1 cellular context compared by ENCODE assay signal in the genomic region with DNA sequence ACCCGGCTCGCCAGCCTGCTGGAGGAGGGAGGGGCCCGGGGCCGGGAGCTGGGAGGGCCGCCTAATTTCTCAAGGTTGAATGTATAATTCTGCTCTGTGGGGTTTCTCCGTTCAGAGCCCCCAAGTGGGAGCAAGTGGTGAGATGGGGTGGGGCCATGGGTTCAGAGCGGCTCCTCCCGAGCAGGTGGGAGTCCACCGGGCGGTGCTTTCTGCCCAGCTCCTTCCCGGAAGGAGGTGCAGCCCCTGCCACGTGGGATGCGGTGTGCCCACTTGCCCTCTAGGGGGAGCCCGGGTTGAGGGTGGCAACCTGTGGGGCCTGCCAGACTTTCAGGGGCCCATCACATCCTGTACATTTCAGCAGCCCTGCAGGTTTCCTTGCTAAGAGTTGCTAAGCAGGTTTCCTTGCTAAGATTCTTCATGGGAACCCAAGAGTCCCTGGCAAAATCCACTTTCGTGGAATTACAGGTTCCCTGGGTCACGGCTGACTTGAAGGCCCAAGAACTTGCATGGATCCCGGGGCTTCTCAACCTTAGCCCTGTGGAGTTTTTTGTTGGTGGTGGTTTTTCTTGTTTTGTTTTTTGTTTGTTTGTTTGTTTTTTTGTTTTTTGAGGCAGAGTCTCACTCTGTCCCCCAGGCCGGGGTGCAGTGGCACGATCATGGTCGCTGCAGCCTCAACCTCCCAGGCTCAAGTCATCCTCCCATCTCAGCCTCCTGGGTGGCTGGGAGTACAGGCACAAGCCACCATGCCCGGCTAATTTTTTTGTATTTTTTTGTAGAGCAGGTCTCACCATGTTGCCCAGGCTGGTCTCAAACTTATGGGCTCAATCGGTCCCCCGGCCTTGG.
TF ChIP-seq lines count a peak whose summit lies in the region.

No MANE protein-coding gene starts in this region.

TF ChIP-seq in K562, 482 proteins besides CTCF, POLR2A, EP300 and RAD21 (continued from another document):
- no peak for TF ChIP-seq PRMT5 (CRISPR knock-in tag; IDR thresholded peaks at IDR 0.05)
- TF ChIP-seq ESRRA (IDR thresholded peaks at IDR 0.05; ENCODE audit: borderline replicate concordance, low read depth): peak; percentile 43; the same call in 1 of the 2 replicates
- TF ChIP-seq RUNX1 (IDR thresholded peaks at IDR 0.05; ENCODE audit: low read depth): no peak
- TF ChIP-seq, protein P1, sequence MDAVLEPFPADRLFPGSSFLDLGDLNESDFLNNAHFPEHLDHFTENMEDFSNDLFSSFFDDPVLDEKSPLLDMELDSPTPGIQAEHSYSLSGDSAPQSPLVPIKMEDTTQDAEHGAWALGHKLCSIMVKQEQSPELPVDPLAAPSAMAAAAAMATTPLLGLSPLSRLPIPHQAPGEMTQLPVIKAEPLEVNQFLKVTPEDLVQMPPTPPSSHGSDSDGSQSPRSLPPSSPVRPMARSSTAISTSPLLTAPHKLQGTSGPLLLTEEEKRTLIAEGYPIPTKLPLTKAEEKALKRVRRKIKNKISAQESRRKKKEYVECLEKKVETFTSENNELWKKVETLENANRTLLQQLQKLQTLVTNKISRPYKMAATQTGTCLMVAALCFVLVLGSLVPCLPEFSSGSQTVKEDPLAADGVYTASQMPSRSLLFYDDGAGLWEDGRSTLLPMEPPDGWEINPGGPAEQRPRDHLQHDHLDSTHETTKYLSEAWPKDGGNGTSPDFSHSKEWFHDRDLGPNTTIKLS (IDR thresholded peaks at IDR 0.05; ENCODE audit: borderline replicate concordance, low read depth): peak; percentile 98
- no peak for TF ChIP-seq EGR1 (conservative IDR thresholded peaks at IDR 0.05)
- peak; percentile 67 for TF ChIP-seq CTBP1 (IDR thresholded peaks at IDR 0.05; ENCODE audit: borderline replicate concordance)
- TF ChIP-seq, protein P2, sequence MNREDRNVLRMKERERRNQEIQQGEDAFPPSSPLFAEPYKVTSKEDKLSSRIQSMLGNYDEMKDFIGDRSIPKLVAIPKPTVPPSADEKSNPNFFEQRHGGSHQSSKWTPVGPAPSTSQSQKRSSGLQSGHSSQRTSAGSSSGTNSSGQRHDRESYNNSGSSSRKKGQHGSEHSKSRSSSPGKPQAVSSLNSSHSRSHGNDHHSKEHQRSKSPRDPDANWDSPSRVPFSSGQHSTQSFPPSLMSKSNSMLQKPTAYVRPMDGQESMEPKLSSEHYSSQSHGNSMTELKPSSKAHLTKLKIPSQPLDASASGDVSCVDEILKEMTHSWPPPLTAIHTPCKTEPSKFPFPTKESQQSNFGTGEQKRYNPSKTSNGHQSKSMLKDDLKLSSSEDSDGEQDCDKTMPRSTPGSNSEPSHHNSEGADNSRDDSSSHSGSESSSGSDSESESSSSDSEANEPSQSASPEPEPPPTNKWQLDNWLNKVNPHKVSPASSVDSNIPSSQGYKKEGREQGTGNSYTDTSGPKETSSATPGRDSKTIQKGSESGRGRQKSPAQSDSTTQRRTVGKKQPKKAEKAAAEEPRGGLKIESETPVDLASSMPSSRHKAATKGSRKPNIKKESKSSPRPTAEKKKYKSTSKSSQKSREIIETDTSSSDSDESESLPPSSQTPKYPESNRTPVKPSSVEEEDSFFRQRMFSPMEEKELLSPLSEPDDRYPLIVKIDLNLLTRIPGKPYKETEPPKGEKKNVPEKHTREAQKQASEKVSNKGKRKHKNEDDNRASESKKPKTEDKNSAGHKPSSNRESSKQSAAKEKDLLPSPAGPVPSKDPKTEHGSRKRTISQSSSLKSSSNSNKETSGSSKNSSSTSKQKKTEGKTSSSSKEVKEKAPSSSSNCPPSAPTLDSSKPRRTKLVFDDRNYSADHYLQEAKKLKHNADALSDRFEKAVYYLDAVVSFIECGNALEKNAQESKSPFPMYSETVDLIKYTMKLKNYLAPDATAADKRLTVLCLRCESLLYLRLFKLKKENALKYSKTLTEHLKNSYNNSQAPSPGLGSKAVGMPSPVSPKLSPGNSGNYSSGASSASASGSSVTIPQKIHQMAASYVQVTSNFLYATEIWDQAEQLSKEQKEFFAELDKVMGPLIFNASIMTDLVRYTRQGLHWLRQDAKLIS (CRISPR knock-in tag; IDR thresholded peaks at IDR 0.05): no peak
- peak in 1 of 2 experiments; percentile 75; a peak in 2 of 4 replicates for TF ChIP-seq RCOR1 (IDR thresholded peaks at IDR 0.05; ENCODE audit: borderline replicate concordance in 1 of 2, low read depth in 2 of 2, low read length in 2 of 2)
- no peak for TF ChIP-seq PPARD (CRISPR knock-in tag; IDR thresholded peaks at IDR 0.05)
- no peak for TF ChIP-seq SIN3B (IDR thresholded peaks at IDR 0.05; ENCODE audit: low read depth)
- TF ChIP-seq U2AF1 (optimal IDR thresholded peaks at IDR 0.05; ENCODE audit: low read depth, low read length): no peak
- TF ChIP-seq PHF8 (IDR thresholded peaks at IDR 0.05; ENCODE audit: borderline replicate concordance, low read length): no peak
- no peak for TF ChIP-seq CHD1 (IDR thresholded peaks at IDR 0.05; ENCODE audit: low read length)
- TF ChIP-seq C11orf30 (IDR thresholded peaks at IDR 0.05; ENCODE audit: low read depth): no peak
- peak; percentile 48; the same call in 1 of the 2 replicates for TF ChIP-seq ETV5 (CRISPR knock-in tag; IDR thresholded peaks at IDR 0.05; ENCODE audit: low read depth)
- TF ChIP-seq GATAD2B (IDR thresholded peaks at IDR 0.05; ENCODE audit: borderline replicate concordance): no peak; the same call in 1 of the 2 replicates
- TF ChIP-seq NCOA6 (IDR thresholded peaks at IDR 0.05): no peak
- TF ChIP-seq, protein P3, sequence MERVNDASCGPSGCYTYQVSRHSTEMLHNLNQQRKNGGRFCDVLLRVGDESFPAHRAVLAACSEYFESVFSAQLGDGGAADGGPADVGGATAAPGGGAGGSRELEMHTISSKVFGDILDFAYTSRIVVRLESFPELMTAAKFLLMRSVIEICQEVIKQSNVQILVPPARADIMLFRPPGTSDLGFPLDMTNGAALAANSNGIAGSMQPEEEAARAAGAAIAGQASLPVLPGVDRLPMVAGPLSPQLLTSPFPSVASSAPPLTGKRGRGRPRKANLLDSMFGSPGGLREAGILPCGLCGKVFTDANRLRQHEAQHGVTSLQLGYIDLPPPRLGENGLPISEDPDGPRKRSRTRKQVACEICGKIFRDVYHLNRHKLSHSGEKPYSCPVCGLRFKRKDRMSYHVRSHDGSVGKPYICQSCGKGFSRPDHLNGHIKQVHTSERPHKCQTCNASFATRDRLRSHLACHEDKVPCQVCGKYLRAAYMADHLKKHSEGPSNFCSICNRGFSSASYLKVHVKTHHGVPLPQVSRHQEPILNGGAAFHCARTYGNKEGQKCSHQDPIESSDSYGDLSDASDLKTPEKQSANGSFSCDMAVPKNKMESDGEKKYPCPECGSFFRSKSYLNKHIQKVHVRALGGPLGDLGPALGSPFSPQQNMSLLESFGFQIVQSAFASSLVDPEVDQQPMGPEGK (CRISPR knock-in tag; IDR thresholded peaks at IDR 0.05; ENCODE audit: borderline replicate concordance): no peak
- TF ChIP-seq TGIF2 (CRISPR knock-in tag; IDR thresholded peaks at IDR 0.05): no peak
- no peak for TF ChIP-seq RHOXF2B (CRISPR knock-in tag; conservative IDR thresholded peaks at IDR 0.05)
- TF ChIP-seq RNF2 (IDR thresholded peaks at IDR 0.05): peak; percentile 37; the same call in 1 of the 2 replicates
- TF ChIP-seq CCNT2 (IDR thresholded peaks at IDR 0.05; ENCODE audit: borderline replicate concordance, extremely low read depth, insufficient read length, low read depth, low read length): no peak
- peak in 2 of 3 experiments; percentile 33 to 45 for TF ChIP-seq YY1 (IDR thresholded peaks at IDR 0.05; ENCODE audit: borderline replicate concordance in 1 of 3, control insufficient read depth in 1 of 3, extremely low read depth in 1 of 3, insufficient read depth in 3 of 3, insufficient read length in 1 of 3, insufficient replicate concordance in 2 of 3, low read depth in 1 of 3, low read length in 2 of 3)
- no peak for TF ChIP-seq PHB2 (IDR thresholded peaks at IDR 0.05; ENCODE audit: low read depth)
- no peak for TF ChIP-seq KDM2B (CRISPR knock-in tag; IDR thresholded peaks at IDR 0.05)
- TF ChIP-seq GTF2A2 (tag; IDR thresholded peaks at IDR 0.05): no peak
- TF ChIP-seq MECOM (CRISPR knock-in tag; IDR thresholded peaks at IDR 0.05): no peak
- TF ChIP-seq SMARCB1 (IDR thresholded peaks at IDR 0.05; ENCODE audit: insufficient read length, low read depth): no peak
- TF ChIP-seq TAF9B (IDR thresholded peaks at IDR 0.05; ENCODE audit: partially characterized antibody): no peak
- TF ChIP-seq FOXK2 (conservative IDR thresholded peaks at IDR 0.05 in 1 of 2, IDR thresholded peaks at IDR 0.05 in 1 of 2; ENCODE audit: low read depth in 2 of 2): no peak
- peak; percentile 41; the same call in 1 of the 2 replicates for TF ChIP-seq STAG1 (CRISPR knock-in tag; IDR thresholded peaks at IDR 0.05; ENCODE audit: borderline replicate concordance)
- TF ChIP-seq, protein P4, sequence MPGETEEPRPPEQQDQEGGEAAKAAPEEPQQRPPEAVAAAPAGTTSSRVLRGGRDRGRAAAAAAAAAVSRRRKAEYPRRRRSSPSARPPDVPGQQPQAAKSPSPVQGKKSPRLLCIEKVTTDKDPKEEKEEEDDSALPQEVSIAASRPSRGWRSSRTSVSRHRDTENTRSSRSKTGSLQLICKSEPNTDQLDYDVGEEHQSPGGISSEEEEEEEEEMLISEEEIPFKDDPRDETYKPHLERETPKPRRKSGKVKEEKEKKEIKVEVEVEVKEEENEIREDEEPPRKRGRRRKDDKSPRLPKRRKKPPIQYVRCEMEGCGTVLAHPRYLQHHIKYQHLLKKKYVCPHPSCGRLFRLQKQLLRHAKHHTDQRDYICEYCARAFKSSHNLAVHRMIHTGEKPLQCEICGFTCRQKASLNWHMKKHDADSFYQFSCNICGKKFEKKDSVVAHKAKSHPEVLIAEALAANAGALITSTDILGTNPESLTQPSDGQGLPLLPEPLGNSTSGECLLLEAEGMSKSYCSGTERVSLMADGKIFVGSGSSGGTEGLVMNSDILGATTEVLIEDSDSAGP (CRISPR knock-in tag; IDR thresholded peaks at IDR 0.05): no peak
- TF ChIP-seq ZKSCAN1 (IDR thresholded peaks at IDR 0.05; ENCODE audit: low read depth, low read length): peak; percentile 58; the same call in 1 of the 2 replicates
- TF ChIP-seq NFYB (IDR thresholded peaks at IDR 0.05; ENCODE audit: extremely low read depth, insufficient read length): no peak
- TF ChIP-seq, protein P5, sequence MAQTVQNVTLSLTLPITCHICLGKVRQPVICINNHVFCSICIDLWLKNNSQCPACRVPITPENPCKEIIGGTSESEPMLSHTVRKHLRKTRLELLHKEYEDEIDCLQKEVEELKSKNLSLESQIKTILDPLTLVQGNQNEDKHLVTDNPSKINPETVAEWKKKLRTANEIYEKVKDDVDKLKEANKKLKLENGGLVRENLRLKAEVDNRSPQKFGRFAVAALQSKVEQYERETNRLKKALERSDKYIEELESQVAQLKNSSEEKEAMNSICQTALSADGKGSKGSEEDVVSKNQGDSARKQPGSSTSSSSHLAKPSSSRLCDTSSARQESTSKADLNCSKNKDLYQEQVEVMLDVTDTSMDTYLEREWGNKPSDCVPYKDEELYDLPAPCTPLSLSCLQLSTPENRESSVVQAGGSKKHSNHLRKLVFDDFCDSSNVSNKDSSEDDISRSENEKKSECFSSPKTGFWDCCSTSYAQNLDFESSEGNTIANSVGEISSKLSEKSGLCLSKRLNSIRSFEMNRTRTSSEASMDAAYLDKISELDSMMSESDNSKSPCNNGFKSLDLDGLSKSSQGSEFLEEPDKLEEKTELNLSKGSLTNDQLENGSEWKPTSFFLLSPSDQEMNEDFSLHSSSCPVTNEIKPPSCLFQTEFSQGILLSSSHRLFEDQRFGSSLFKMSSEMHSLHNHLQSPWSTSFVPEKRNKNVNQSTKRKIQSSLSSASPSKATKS (CRISPR knock-in tag; IDR thresholded peaks at IDR 0.05): no peak
